Comparison of ENCODE assay signal across 21 cellular contexts in the genomic region with DNA sequence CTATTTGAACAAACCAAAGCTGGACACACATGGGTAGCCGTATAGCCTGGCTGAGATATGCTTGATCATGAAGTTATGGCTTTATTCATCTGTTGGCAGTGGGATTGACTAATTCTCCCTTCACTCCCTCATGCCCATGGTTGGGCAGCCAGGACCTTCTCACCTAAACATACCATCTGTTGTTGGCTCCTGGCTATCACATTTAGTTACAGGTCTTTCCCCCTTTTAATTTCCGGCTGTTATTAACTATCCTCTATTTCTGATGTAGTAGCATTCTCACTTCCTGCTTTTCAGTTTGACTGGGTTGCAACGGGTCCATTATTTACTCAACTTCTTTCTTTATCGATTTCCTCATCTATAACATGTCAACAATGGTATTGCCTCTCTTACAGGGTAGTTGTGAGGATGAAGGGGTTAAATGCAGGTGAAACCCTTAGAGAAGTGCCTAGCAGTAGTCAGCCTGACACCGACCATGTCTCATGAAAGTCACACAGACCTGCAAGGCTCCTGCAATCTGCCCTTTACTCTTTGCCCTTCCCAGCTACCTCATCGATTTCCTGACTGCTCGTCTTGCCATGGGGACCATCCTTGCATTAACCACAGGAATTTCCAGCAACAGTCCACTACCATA. TPM values are rescaled to one million over a fixed set of nuclear protein-coding genes. Genes with fewer than 3 reads are reported as not detected.
DNase-seq lines count a peak whose midpoint lies in the region; ATAC-seq, FAIRE-seq and TF ChIP-seq lines count a peak whose summit lies in the region.
"Had no signal": no experiment of that assay in that cellular context is flagged by ENCODE, and none has a peak within 500 bp of the region (broad histone marks: within the 10 kb centered on the region; RNA-seq: fewer than 3 reads in every experiment).

No MANE protein-coding gene starts in this region.

- 15% methylated on average over 7 of the region's 7 CpGs for WGBS in HepG2 (ENCODE audit: low lambda C conversion rate)
- WGBS in ovary, 3 donors = 72 to 84% (median 79%) methylated on average over 7 of the region's 7 CpGs

- peak; percentile 18 for DNase-seq in CD1c-positive myeloid dendritic cell (ENCODE audit: extremely low spot score)
- no peak for DNase-seq in HepG2 (ENCODE audit: low spot score)
- DNase-seq in left lobe of liver (ENCODE audit: low spot score) = no peak
- DNase-seq in glomerular visceral epithelial cell (ENCODE audit: extremely low spot score) = no peak
- DNase-seq in ovary = no peak
- no peak for DNase-seq in NCI-H1092 treated with DMSO at 0.1 percent for 48 hours (lab: John Stamatoyannopoulos, UW)
- DNase-seq: activated CD4-positive, alpha-beta T cell treated with anti-CD3 and anti-CD28 coated beads, Interleukin-2, amount 10 ng/mL, durations not matched to agents 24 days and 14 days; activated naive CD4-positive, alpha-beta T cell treated with anti-CD3 and anti-CD28 coated beads, Interleukin-2, amount 10 ng/mL, durations not matched to agents 7 days and 5 days; body of pancreas; dermis blood vessel endothelial cell; head of caudate nucleus; HFFc6; mammary epithelial cell; NCI-H526 treated with DMSO at 0.1 percent for 48 hours; right cardiac atrium had no signal

- H3K36me3 ChIP-seq in Loucy (ENCODE audit: insufficient read depth, low read length) (no peaks in the 10 kb centered on the region), HepG2 (replicated peaks in 1 of 2; ENCODE audit: control insufficient read depth in 1 of 2, insufficient read depth in 2 of 2, low read length in 2 of 2) (no peaks in the 10 kb centered on the region), ovary (no peaks in the 10 kb centered on the region)
- H3K36me3 ChIP-seq: esophagus muscularis mucosa, neutrophil had no signal

- no peaks in the 10 kb centered on the region for H3K9me2 ChIP-seq in Loucy (replicated peaks; ENCODE audit: low read depth, low read length)

- H3K9ac ChIP-seq in Loucy (ENCODE audit: low read depth, low read length, poor library complexity, severe bottlenecking) (no peak overlapping the region), HepG2 (ENCODE audit: insufficient read depth, low read depth, low read length) (no peak overlapping the region)

- H3K27me3 ChIP-seq in Loucy (ENCODE audit: insufficient read depth, low read length, poor library complexity, severe bottlenecking) (no peaks in the 10 kb centered on the region), HepG2 (ENCODE audit: control insufficient read depth in 1 of 2, insufficient read depth in 2 of 2, low read length in 2 of 2) (no peaks in the 10 kb centered on the region), ovary (no peaks in the 10 kb centered on the region)
- H3K27me3 ChIP-seq: body of pancreas, neutrophil had no signal

- TF ChIP-seq EP300 in HepG2 (IDR thresholded peaks at IDR 0.05; ENCODE audit: low read depth in 2 of 2, low read length in 2 of 2) (no peak), HepG2 (CRISPR knock-in tag; IDR thresholded peaks at IDR 0.05; ENCODE audit: borderline replicate concordance) (no peak), ovary (IDR thresholded peaks at IDR 0.05) (no peak)

- no peak for FAIRE-seq in HepG2 (lab: Jason Lieb, UNC)
- FAIRE-seq: TTC549 had no signal

- no peaks in the 10 kb centered on the region for H3K79me2 ChIP-seq in Loucy (ENCODE audit: insufficient read depth, low read length)
- H3K79me2 ChIP-seq in HepG2 (ENCODE audit: insufficient read depth, low read length) = no peaks in the 10 kb centered on the region

- H3K4me3 ChIP-seq in Loucy (ENCODE audit: low read length, poor library complexity, severe bottlenecking) (no peak overlapping the region), HepG2 (replicated peaks in 1 of 3; ENCODE audit: insufficient read depth in 1 of 3, low read depth in 2 of 3, low read length in 3 of 3) (no peak overlapping the region), ovary (no peak overlapping the region)
- H3K4me3 ChIP-seq: body of pancreas, esophagus muscularis mucosa had no signal

- H2AFZ ChIP-seq in Loucy (ENCODE audit: low read length) (peak overlapping the region; percentile 53), HepG2 (ENCODE audit: low read length) (no peak overlapping the region)

- TF ChIP-seq POLR2A in HepG2 (IDR thresholded peaks at IDR 0.05; ENCODE audit: insufficient read depth in 1 of 2, low read depth in 2 of 2, low read length in 2 of 2) = no peak
- TF ChIP-seq POLR2A in ovary (IDR thresholded peaks at IDR 0.05) = no peak

- CTCF ChIA-PET in HepG2 (lab: Yijun Ruan, JAX; ENCODE audit: low intra/inter-chr PET ratio, low total read pairs) = no interaction called here

- no peaks in the 10 kb centered on the region for H4K20me1 ChIP-seq in Loucy (ENCODE audit: insufficient read depth, low read length, poor library complexity, severe bottlenecking)
- H4K20me1 ChIP-seq in HepG2 (ENCODE audit: insufficient read depth, low read length) = no peaks in the 10 kb centered on the region

- H3K9me3 ChIP-seq in Loucy (ENCODE audit: insufficient read depth, low read depth, low read length) (no peaks in the 10 kb centered on the region), HepG2 (ENCODE audit: low read length) (no peaks in the 10 kb centered on the region), ovary (no peaks in the 10 kb centered on the region)
- H3K9me3 ChIP-seq: body of pancreas, esophagus muscularis mucosa, neutrophil had no signal

- in situ Hi-C loops in HepG2 (cut with HindIII; ENCODE audit: extremely low pct_ligation_motif_present, low pct_unique_long_range_greater_than_20kb) = no loop called here

- TF ChIP-seq CTCF in Loucy (conservative IDR thresholded peaks at IDR 0.05; ENCODE audit: low read length) (no peak), HepG2 (CRISPR knock-in tag; IDR thresholded peaks at IDR 0.05) (no peak), ovary (IDR thresholded peaks at IDR 0.05) (no peak)

- no peaks in the 10 kb centered on the region for H3F3A ChIP-seq in Loucy (ENCODE audit: low read depth)

- ATAC-seq in GM19468 (IDR thresholded peaks at IDR 0.05; ENCODE audit: extremely low read depth, unreplicated experiment) = peak; percentile 15
- peak; percentile 47; the same call in 1 of the 3 replicates for ATAC-seq in HepG2
- ATAC-seq in left lobe of liver = no peak
- ATAC-seq: body of pancreas had no signal

- no peak for TF ChIP-seq RAD21 in HepG2 (CRISPR knock-in tag; IDR thresholded peaks at IDR 0.05)

- POLR2A ChIA-PET in HepG2 (lab: Yijun Ruan, JAX) = no interaction called here

- intact Hi-C loops in HepG2 (cut with micrococcal nuclease; ENCODE audit: unreplicated experiment) (loop anchor here (1.0 kb wide), 1 partner anchor 11 kb away; no protein-coding TSS in a partner anchor), ovary (cut with DNase I) (loop anchor here in 1 of 4 donors (5.0 kb wide), 1 partner anchor 762 kb away; no protein-coding TSS in a partner anchor)

- H3K4me1 ChIP-seq in Loucy (ENCODE audit: insufficient read depth, low read length, poor library complexity, severe bottlenecking) (peaks cover 36% of the 10 kb centered on the region), HepG2 (ENCODE audit: insufficient read depth, low read length) (no peaks in the 10 kb centered on the region), ovary (ENCODE audit: insufficient read depth) (no peaks in the 10 kb centered on the region)
- H3K4me1 ChIP-seq: body of pancreas had no signal

- no peak overlapping the region for H3K27ac ChIP-seq in HepG2 (ENCODE audit: extremely low read length, insufficient read depth, low read length)
- no peak overlapping the region for H3K27ac ChIP-seq in ovary
- H3K27ac ChIP-seq: body of pancreas, esophagus muscularis mucosa, neutrophil had no signal

- no TSS peak for BruUV-seq in HepG2 (replicated peaks; lab: Mats Ljungman, UMichigan)

- H3K4me2 ChIP-seq in Loucy (ENCODE audit: low read depth, low read length, poor library complexity, severe bottlenecking) = no peak overlapping the region
- no peak overlapping the region for H3K4me2 ChIP-seq in HepG2 (ENCODE audit: low read depth, low read length)

TF ChIP-seq in HepG2, 621 proteins besides CTCF, POLR2A, EP300 and RAD21 (continues in another document):
- 0 out of 2 replicates have a peak, but pooled peaks have one; percentile 44 for TF ChIP-seq ONECUT2 (CRISPR knock-in tag; IDR thresholded peaks at IDR 0.05)
- peak; percentile 25; the same call in 1 of the 2 replicates for TF ChIP-seq HNF4A (CRISPR knock-in tag; IDR thresholded peaks at IDR 0.05)
- TF ChIP-seq NR3C1 (CRISPR knock-in tag; IDR thresholded peaks at IDR 0.05) = no peak

RNA-seq across cellular contexts. Expression of gene PPP1R14C, which starts 42.1 kb away (rescaled TPM):
- total RNA-seq in HepG2 (2016; rRNA removed; fragmentation: Illumina TruSeq; extraction: Trizol) = not detected in 2 replicates
- total RNA-seq in HepG2 (2016; cell fraction: cytosol; rRNA removed; fragmentation: Illumina TruSeq; extraction: Trizol; ENCODE audit: low read depth) = not detected in 2 replicates
- not detected in 2 replicates for total RNA-seq in HepG2 (2016; cell fraction: insoluble cytoplasmic fraction; rRNA removed; fragmentation: Illumina TruSeq; extraction: Trizol)
- not detected in 2 replicates for total RNA-seq in HepG2 (2016; cell fraction: membrane; rRNA removed; fragmentation: Illumina TruSeq; extraction: Trizol)
- total RNA-seq in HepG2 (2016; cell fraction: nucleus; rRNA removed; fragmentation: Illumina TruSeq; extraction: Trizol) = not detected in 2 replicates
- not detected in 2 replicates for polyA plus RNA-seq in HepG2 (2011; rRNA removed)
- polyA plus RNA-seq in HepG2 (2011; cell fraction: cytosol; rRNA removed) = not detected in 2 replicates
- not detected in 2 replicates for polyA plus RNA-seq in HepG2 (2011; cell fraction: nucleus; rRNA removed)
- polyA plus RNA-seq in HepG2 (2012) = not detected in 2 replicates
- polyA plus RNA-seq in HepG2 (2016; cell fraction: cytosol; fragmentation: Illumina TruSeq; extraction: Trizol; ENCODE audit: low read depth) = not detected in 2 replicates
- not detected in 2 replicates for polyA plus RNA-seq in HepG2 (2016; cell fraction: insoluble cytoplasmic fraction; fragmentation: Illumina TruSeq; extraction: Trizol; ENCODE audit: low read depth)
- not detected in 2 replicates for polyA plus RNA-seq in HepG2 (2016; cell fraction: membrane; fragmentation: Illumina TruSeq; extraction: Trizol; ENCODE audit: low read depth)
- not detected in 2 replicates for polyA plus RNA-seq in HepG2 (2016; cell fraction: nucleus; fragmentation: Illumina TruSeq; extraction: Trizol; ENCODE audit: insufficient read depth, low read depth)
- not detected in 2 replicates for polyA minus RNA-seq in HepG2 (2011; rRNA and poly(A)+ RNA removed; ENCODE audit: low replicate concordance)
- not detected in 2 replicates for polyA minus RNA-seq in HepG2 (2011; cell fraction: cytosol; rRNA and poly(A)+ RNA removed)
- not detected in 2 replicates for polyA minus RNA-seq in HepG2 (2011; cell fraction: nucleus; rRNA and poly(A)+ RNA removed)
- 0.08 TPM for total RNA-seq in left lobe of liver
- 1 to 10 TPM in 1 of 7 donors, under 1 TPM in 4, not detected in 2; 0.12 to 8.6 (median 0.74) TPM for total RNA-seq in ovary
- under 1 TPM; 0.17 to 0.30 TPM for polyA plus RNA-seq in ovary
- total RNA-seq: dermis blood vessel endothelial cell, M059J had no signal
